ENCODE assay signal across 1 cellular context in the genomic region with DNA sequence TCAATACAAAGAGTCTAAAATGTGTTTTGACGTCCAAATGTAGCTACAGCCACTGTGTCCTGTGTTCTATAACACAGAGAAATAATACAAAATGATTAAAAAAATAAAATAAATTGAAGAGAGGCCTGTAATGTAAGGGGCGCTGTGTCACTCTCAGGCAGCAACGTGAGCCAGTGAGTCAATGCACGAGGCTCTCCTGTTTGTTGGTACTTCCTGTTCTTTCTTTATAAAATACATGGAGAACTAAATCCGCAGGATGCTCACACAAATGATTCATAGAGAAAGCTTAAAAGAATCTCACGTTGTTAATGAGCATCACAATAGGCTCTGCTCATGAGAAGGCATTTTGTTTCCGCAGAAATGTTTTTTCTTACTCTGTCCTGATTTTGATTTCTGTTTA.
A peak's percentile ranks its signal among the peaks of the same experiment; 100 is the strongest.
TF ChIP-seq lines count a peak whose summit lies in the region.

No MANE protein-coding gene starts in this region.

TF ChIP-seq in H1, 55 proteins besides CTCF, POLR2A, EP300 and RAD21 (continued from another document):
- TF ChIP-seq SIN3A (conservative IDR thresholded peaks at IDR 0.05 in 1 of 2, IDR thresholded peaks at IDR 0.05 in 1 of 2; ENCODE audit: low read depth in 1 of 2, low read length in 2 of 2) (no peak), KDM4A (IDR thresholded peaks at IDR 0.05; ENCODE audit: low read depth, low read length, severe bottlenecking) (no peak), CHD2 (IDR thresholded peaks at IDR 0.05; ENCODE audit: low read length) (no peak), GTF2F1 (IDR thresholded peaks at IDR 0.05; ENCODE audit: borderline replicate concordance, low read depth, low read length) (no peak)
- TF ChIP-seq, protein P1, sequence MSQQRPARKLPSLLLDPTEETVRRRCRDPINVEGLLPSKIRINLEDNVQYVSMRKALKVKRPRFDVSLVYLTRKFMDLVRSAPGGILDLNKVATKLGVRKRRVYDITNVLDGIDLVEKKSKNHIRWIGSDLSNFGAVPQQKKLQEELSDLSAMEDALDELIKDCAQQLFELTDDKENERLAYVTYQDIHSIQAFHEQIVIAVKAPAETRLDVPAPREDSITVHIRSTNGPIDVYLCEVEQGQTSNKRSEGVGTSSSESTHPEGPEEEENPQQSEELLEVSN (IDR thresholded peaks at IDR 0.05) = peak; percentile 52; the same call in 1 of the 2 replicates
- TF ChIP-seq, protein P2, sequence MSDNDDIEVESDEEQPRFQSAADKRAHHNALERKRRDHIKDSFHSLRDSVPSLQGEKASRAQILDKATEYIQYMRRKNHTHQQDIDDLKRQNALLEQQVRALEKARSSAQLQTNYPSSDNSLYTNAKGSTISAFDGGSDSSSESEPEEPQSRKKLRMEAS (IDR thresholded peaks at IDR 0.05) = peak; percentile 65
